ENCODE assay signal across 20 cellular contexts in the genomic region with DNA sequence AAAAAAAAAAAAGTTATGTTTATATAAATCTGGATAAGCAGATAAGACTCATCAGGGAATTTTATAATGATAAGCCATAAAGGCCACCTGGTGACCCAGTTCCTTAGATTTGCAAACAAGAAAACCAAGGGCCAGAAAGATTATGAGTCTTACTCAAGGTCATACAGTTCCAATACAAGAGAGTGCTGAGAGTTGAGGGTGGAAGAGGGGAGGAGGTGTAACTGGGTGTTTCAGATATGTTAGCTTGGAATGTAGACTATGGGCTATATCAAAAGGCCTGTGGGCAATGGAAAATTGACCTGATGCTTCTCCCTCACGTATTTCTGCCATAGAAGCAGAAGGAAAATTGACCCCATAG.
DNase-seq lines count a peak whose midpoint lies in the region; ATAC-seq and TF ChIP-seq lines count a peak whose summit lies in the region.
"Had no signal": no experiment of that assay in that cellular context is flagged by ENCODE, and none has a peak within 500 bp of the region (broad histone marks: within the 10 kb centered on the region; RNA-seq: fewer than 3 reads in every experiment).

No MANE protein-coding gene starts in this region.

- no peak overlapping the region for H3K4me3 ChIP-seq in aorta (ENCODE audit: low read length in 2 of 2)
- H3K4me3 ChIP-seq: A549; BLaER1 treated with 17β-estradiol and CSF1 and Interleukin-3, amounts not matched to agents 10 nM and 100 nM had no signal

- H3K36me3 ChIP-seq in aorta (ENCODE audit: control insufficient read depth in 1 of 2, insufficient read depth in 2 of 2, low read length in 1 of 2): no peaks in the 10 kb centered on the region
- H3K36me3 ChIP-seq: BLaER1 treated with 17β-estradiol and CSF1 and Interleukin-3, amounts not matched to agents 10 nM and 100 nM had no signal

- H3K4me3 Mint-ChIP-seq in nephron (no peak overlapping the region), T-helper 17 cell (no peak overlapping the region)
- H3K4me3 Mint-ChIP-seq: B cell; CD4-positive, alpha-beta T cell; CD8-positive, alpha-beta T cell had no signal

- WGBS in aorta, 2 donors: 95% methylated on average over 1 of the region's 1 CpG

- peaks cover 7% of the 10 kb centered on the region for H3K27me3 Mint-ChIP-seq in nephron (ENCODE audit: low read depth)
- H3K27me3 Mint-ChIP-seq in T-helper 17 cell: no peaks in the 10 kb centered on the region
- H3K27me3 Mint-ChIP-seq: B cell; CD4-positive, alpha-beta T cell had no signal

- H3K9me3 ChIP-seq in aorta (ENCODE audit: control insufficient read depth, low read length): no peaks in the 10 kb centered on the region
- no peaks in the 10 kb centered on the region for H3K9me3 ChIP-seq in T-helper 17 cell (ENCODE audit: control insufficient read depth, low read length, poor library complexity, severe bottlenecking)
- H3K9me3 ChIP-seq: A549; BLaER1 treated with 17β-estradiol and CSF1 and Interleukin-3, amounts not matched to agents 10 nM and 100 nM; Caco-2 had no signal

- H3K27ac Mint-ChIP-seq in nephron (peak overlapping the region in 2 of 3 experiments; percentile 24 to 66), T-helper 17 cell (no peak overlapping the region)
- H3K27ac Mint-ChIP-seq: B cell; CD4-positive, alpha-beta T cell; CD8-positive, alpha-beta T cell had no signal

- DNase-seq in left ventricle myocardium superior: no peak
- no peak for DNase-seq in Right ventricle myocardium superior
- DNase-seq in left colon: no peak
- no peak for DNase-seq in aorta
- DNase-seq in T-helper 17 cell: no peak
- no peak for DNase-seq in NCI-H146 (lab: John Stamatoyannopoulos, UW)
- no peak for DNase-seq in NCI-H2081 (lab: John Stamatoyannopoulos, UW)
- DNase-seq: AML-193; Calu3; CD4-positive, alpha-beta T cell; CD8-positive, alpha-beta T cell; DMS79 treated with DMSO at 0.1 percent for 48 hours; GF-D8 had no signal

- H3K4me1 Mint-ChIP-seq in nephron: peaks cover 23% of the 10 kb centered on the region
- H3K4me1 Mint-ChIP-seq in T-helper 17 cell: no peaks in the 10 kb centered on the region
- H3K4me1 Mint-ChIP-seq: B cell had no signal

- ATAC-seq in left ventricle myocardium superior (peak; percentile 17), Right ventricle myocardium superior (ENCODE audit: poor library complexity) (no peak), left colon (peak; percentile 58), aorta (ENCODE audit: low FRiP score) (peak; percentile 29), T-helper 17 cell (no peak)
- ATAC-seq: A549; CD8-positive, alpha-beta T cell had no signal

- no peaks in the 10 kb centered on the region for H3K4me1 ChIP-seq in aorta (ENCODE audit: control insufficient read depth in 1 of 2, insufficient read depth in 2 of 2, low read length in 2 of 2)
- H3K4me1 ChIP-seq: A549; BLaER1 treated with 17β-estradiol and CSF1 and Interleukin-3, amounts not matched to agents 10 nM and 100 nM; Caco-2 had no signal

- H3K27me3 ChIP-seq in aorta (ENCODE audit: control insufficient read depth in 1 of 2, insufficient read depth in 2 of 2, low read length in 1 of 2): no peaks in the 10 kb centered on the region
- H3K27me3 ChIP-seq: BLaER1 treated with 17β-estradiol and CSF1 and Interleukin-3, amounts not matched to agents 10 nM and 100 nM had no signal

- H3K27ac ChIP-seq in aorta (ENCODE audit: low read depth in 1 of 2, low read length in 2 of 2): no peak overlapping the region
- H3K27ac ChIP-seq: 22Rv1; A549; BLaER1 treated with 17β-estradiol and CSF1 and Interleukin-3, amounts not matched to agents 10 nM and 100 nM; C4-2B had no signal

- TF ChIP-seq CTCF in nephron (IDR thresholded peaks at IDR 0.05; ENCODE audit: unreplicated experiment in 3 of 3): no peak

- H3K36me3 Mint-ChIP-seq in nephron (ENCODE audit: low read depth): no peaks in the 10 kb centered on the region
- H3K36me3 Mint-ChIP-seq in T-helper 17 cell (ENCODE audit: low read depth): no peaks in the 10 kb centered on the region
- H3K36me3 Mint-ChIP-seq: CD8-positive, alpha-beta T cell had no signal

- no peaks in the 10 kb centered on the region for H3K9me3 Mint-ChIP-seq in nephron

- intact Hi-C loops in left ventricle myocardium superior (cut with micrococcal nuclease): no loop called here
- intact Hi-C loops in Right ventricle myocardium superior (cut with DNase I): no loop called here
- intact Hi-C loops in left colon (cut with DNase I, micrococcal nuclease): no loop called here
- intact Hi-C loops in aorta (cut with DNase I): no loop called here

Comparison
In these comparisons a context has a peak if more than half of its experiments do, and no peak if none do; other contexts are left out.
1. ATAC-seq: peak in left ventricle myocardium superior (single experiment), left colon (single experiment) and aorta (single experiment); none in Right ventricle myocardium superior (single experiment) and T-helper 17 cell (single experiment).